Comparison of ENCODE assay signal across 24 cellular contexts in the genomic region with DNA sequence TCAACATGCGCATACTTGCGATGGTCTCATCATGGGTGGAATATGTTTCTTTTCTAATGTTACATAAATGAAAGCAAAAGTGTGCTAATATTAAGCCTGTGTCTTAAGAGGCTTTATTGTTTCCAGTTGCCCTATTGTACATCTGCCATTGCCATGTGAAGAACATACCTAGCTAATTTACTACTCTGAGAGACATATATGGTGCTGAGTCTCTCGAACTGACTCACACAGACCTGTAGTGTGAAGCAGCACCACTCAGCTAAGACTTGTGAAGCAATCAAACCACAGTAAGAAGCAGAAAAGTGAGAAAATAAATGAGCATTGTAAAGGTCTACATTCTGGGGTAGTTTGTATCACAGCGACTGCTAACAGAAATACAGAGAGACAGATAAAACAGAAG.
"Had no signal": no experiment of that assay in that cellular context is flagged by ENCODE, and none has a peak within 500 bp of the region (broad histone marks: within the 10 kb centered on the region; RNA-seq: fewer than 3 reads in every experiment).

No MANE protein-coding gene starts in this region.

- ATAC-seq: HepG2, Panc1, PC-3 had no signal

- H3K36me3 ChIP-seq: MG63, SJCRH30 had no signal

- FAIRE-seq: HepG2 had no signal

- H3K4me1 ChIP-seq: SJCRH30 had no signal

- H3K9me3 ChIP-seq: MG63, SJCRH30 had no signal

- H3K27ac ChIP-seq: RWPE1, SJCRH30 had no signal

- H3K27me3 ChIP-seq: MG63, SJCRH30 had no signal

- H3K4me3 ChIP-seq: MG63, SJCRH30 had no signal

- DNase-seq: IMR-90, Karpas-422, KG1, MG63, NCI-H1092, NCI-H1105 treated with DMSO at 0.1 percent for 48 hours, NCI-H1417 treated with DMSO at 0.1 percent for 48 hours, NCI-H146, NCI-H1694 treated with DMSO at 0.1 percent for 48 hours, NCI-H2029, NCI-H2081 treated with DMSO at 0.1 percent for 48 hours, NCI-H2171, NCI-H226, NCI-H446, NCI-H510A, NCI-H524 treated with DMSO at 0.1 percent for 48 hours, NCI-H69, NCI-H774, PC-3, SHP77 treated with DMSO at 0.1 percent for 48 hours, SJCRH30 had no signal
